ENCODE assay signal across 19 cellular contexts in the genomic region with DNA sequence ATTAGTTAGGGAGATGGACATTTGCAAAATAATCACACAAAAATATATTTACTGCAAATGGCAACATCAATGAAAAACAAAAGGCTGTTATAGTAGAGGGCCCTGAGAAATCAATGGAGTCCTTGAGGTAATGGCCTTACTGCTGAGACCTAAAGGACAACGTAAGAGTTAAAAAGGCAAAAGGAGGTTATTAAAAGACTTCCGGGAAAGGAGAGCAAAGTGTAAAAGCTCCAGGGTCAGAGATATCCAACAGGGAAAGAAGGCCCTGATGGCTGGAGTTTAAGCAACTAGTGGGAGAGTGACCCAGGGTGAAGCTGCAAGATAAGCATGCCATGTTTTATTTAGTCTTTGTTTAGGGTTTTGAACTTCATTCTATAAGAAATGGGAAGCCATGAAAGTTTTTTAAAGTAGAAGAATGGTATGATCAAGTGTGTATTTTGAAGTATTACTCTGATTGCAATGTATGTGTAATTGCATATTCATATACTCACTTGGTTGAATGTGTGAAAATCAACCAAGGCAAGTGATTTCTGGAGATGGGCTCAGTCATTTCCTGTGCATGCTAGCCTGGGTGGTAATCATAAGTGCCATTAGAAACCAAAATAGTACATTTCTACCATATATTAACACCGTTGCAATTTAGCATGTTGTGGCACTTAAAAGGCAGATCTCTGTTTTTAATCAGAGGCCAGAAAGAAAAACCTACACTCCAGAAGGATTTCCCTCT. TPM values are rescaled to one million over a fixed set of nuclear protein-coding genes. Genes with fewer than 3 reads are reported as not detected.
DNase-seq lines count a peak whose midpoint lies in the region; ATAC-seq, FAIRE-seq and TF ChIP-seq lines count a peak whose summit lies in the region.
"Had no signal": no experiment of that assay in that cellular context is flagged by ENCODE, and none has a peak within 500 bp of the region (broad histone marks: within the 10 kb centered on the region; RNA-seq: fewer than 3 reads in every experiment).

No MANE protein-coding gene starts in this region.

- no peaks in the 10 kb centered on the region for H3K36me3 ChIP-seq in CD8-positive, alpha-beta T cell (ENCODE audit: insufficient read depth, low read length)
- H3K36me3 ChIP-seq: BE2C, SJCRH30 had no signal

- H3K36me3 Mint-ChIP-seq in activated CD8-positive, alpha-beta memory T cell treated with anti-CD3 and anti-CD28 coated beads, Interleukin-2, amount 10 ng/mL, durations not matched to agents 7 days and 5 days, result no peaks in the 10 kb centered on the region
- H3K36me3 Mint-ChIP-seq in activated CD8-positive, alpha-beta T cell treated with anti-CD3 and anti-CD28 coated beads, Interleukin-2, amount 10 ng/mL, durations not matched to agents 7 days and 5 days (ENCODE audit: low read depth), result no peaks in the 10 kb centered on the region
- H3K36me3 Mint-ChIP-seq in natural killer cell, result no peaks in the 10 kb centered on the region
- peaks cover 3% of the 10 kb centered on the region for H3K36me3 Mint-ChIP-seq in CD8-positive, alpha-beta T cell
- H3K36me3 Mint-ChIP-seq: CD4-positive, CD25-positive, alpha-beta regulatory T cell had no signal

- CTCF ChIA-PET in activated CD8-positive, alpha-beta memory T cell treated with anti-CD3 and anti-CD28 coated beads, Interleukin-2, amount 10 ng/mL, durations not matched to agents 7 days and 5 days (lab: Charles Lee), result no interaction called here
- CTCF ChIA-PET in activated CD8-positive, alpha-beta T cell treated with anti-CD3 and anti-CD28 coated beads, Interleukin-2, amount 10 ng/mL, durations not matched to agents 7 days and 5 days (lab: Charles Lee), result interaction anchor here (1.0 kb wide), 1 partner anchor 24 kb away, joined by 3 read pairs; no protein-coding TSS in a partner anchor
- CTCF ChIA-PET in CD8-positive, alpha-beta T cell (lab: Charles Lee), result no interaction called here

- H3K4me3 Mint-ChIP-seq in activated CD8-positive, alpha-beta memory T cell treated with anti-CD3 and anti-CD28 coated beads, Interleukin-2, amount 10 ng/mL, durations not matched to agents 7 days and 5 days, result no peak overlapping the region
- no peak overlapping the region for H3K4me3 Mint-ChIP-seq in activated CD8-positive, alpha-beta T cell treated with anti-CD3 and anti-CD28 coated beads, Interleukin-2, amount 10 ng/mL, durations not matched to agents 7 days and 5 days
- no peak overlapping the region for H3K4me3 Mint-ChIP-seq in natural killer cell
- no peak overlapping the region for H3K4me3 Mint-ChIP-seq in CD8-positive, alpha-beta T cell

- peak; percentile 44 for DNase-seq in activated CD8-positive, alpha-beta memory T cell treated with anti-CD3 and anti-CD28 coated beads, Interleukin-2, amount 10 ng/mL, durations not matched to agents 7 days and 5 days
- DNase-seq in activated CD8-positive, alpha-beta memory T cell treated with anti-CD3 and anti-CD28 coated beads for 24 hours, result no peak
- DNase-seq in H54 (ENCODE audit: insufficient read length, low spot score), result no peak
- DNase-seq in activated CD8-positive, alpha-beta T cell treated with anti-CD3 and anti-CD28 coated beads, Interleukin-2, amount 10 ng/mL, durations not matched to agents 7 days and 5 days, result no peak
- DNase-seq in natural killer cell, result no peak
- DNase-seq in NCI-H1048 (lab: John Stamatoyannopoulos, UW), result no peak
- no peak for DNase-seq in omental fat pad (ENCODE audit: low spot score)
- no peak for DNase-seq in CD8-positive, alpha-beta T cell
- DNase-seq: BE2C, DMS153, GDM1, GM23248, HCEC 1CT, NCI-H1105 treated with DMSO at 0.1 percent for 48 hours, NCI-H1694 treated with DMSO at 0.1 percent for 48 hours, NCI-H510A, SJCRH30 had no signal

- H3K4me1 ChIP-seq in CD8-positive, alpha-beta T cell (ENCODE audit: insufficient read depth, low read length), result peaks cover 8% of the 10 kb centered on the region

- no peak overlapping the region for H3K27ac ChIP-seq in CD8-positive, alpha-beta T cell (ENCODE audit: low read depth, low read length)
- H3K27ac ChIP-seq: GM23248 had no signal

- H3K27me3 Mint-ChIP-seq in activated CD8-positive, alpha-beta memory T cell treated with anti-CD3 and anti-CD28 coated beads, Interleukin-2, amount 10 ng/mL, durations not matched to agents 7 days and 5 days, result no peaks in the 10 kb centered on the region
- peaks cover 3% of the 10 kb centered on the region for H3K27me3 Mint-ChIP-seq in activated CD8-positive, alpha-beta T cell treated with anti-CD3 and anti-CD28 coated beads, Interleukin-2, amount 10 ng/mL, durations not matched to agents 7 days and 5 days (ENCODE audit: low read depth)
- no peaks in the 10 kb centered on the region for H3K27me3 Mint-ChIP-seq in natural killer cell (ENCODE audit: low read depth in 2 of 2)
- no peaks in the 10 kb centered on the region for H3K27me3 Mint-ChIP-seq in CD8-positive, alpha-beta T cell (ENCODE audit: low read depth)
- H3K27me3 Mint-ChIP-seq: CD4-positive, CD25-positive, alpha-beta regulatory T cell had no signal

- peak; percentile 57 for FAIRE-seq in H54 (lab: Jason Lieb, UNC)
- FAIRE-seq: A204.1 had no signal

- no peak for TF ChIP-seq POLR2A in H54 (IDR thresholded peaks at IDR 0.05; ENCODE audit: low read depth, low read length)

- no peaks in the 10 kb centered on the region for H3K9me3 ChIP-seq in CD8-positive, alpha-beta T cell (ENCODE audit: low read length)
- H3K9me3 ChIP-seq: BE2C, SJCRH30 had no signal

- no peak overlapping the region for H3K4me3 ChIP-seq in CD8-positive, alpha-beta T cell (ENCODE audit: low read depth, low read length)
- H3K4me3 ChIP-seq: GM23248, SJCRH30 had no signal

- ATAC-seq in activated CD8-positive, alpha-beta memory T cell treated with anti-CD3 and anti-CD28 coated beads, Interleukin-2, amount 10 ng/mL, durations not matched to agents 7 days and 5 days, result peak; percentile 66
- no peak for ATAC-seq in activated CD8-positive, alpha-beta T cell treated with anti-CD3 and anti-CD28 coated beads, Interleukin-2, amount 10 ng/mL, durations not matched to agents 7 days and 5 days
- ATAC-seq in natural killer cell (peak in 2 of 3 donors; percentile 32 to 39), omental fat pad (ENCODE audit: low FRiP score) (no peak)
- no peak for ATAC-seq in CD8-positive, alpha-beta T cell

- H3K27ac Mint-ChIP-seq in activated CD8-positive, alpha-beta memory T cell treated with anti-CD3 and anti-CD28 coated beads, Interleukin-2, amount 10 ng/mL, durations not matched to agents 7 days and 5 days, result peak overlapping the region; percentile 12
- peak overlapping the region; percentile 16 for H3K27ac Mint-ChIP-seq in activated CD8-positive, alpha-beta T cell treated with anti-CD3 and anti-CD28 coated beads, Interleukin-2, amount 10 ng/mL, durations not matched to agents 7 days and 5 days
- H3K27ac Mint-ChIP-seq in natural killer cell, result no peak overlapping the region
- no peak overlapping the region for H3K27ac Mint-ChIP-seq in CD8-positive, alpha-beta T cell

- intact Hi-C loops in natural killer cell (cut with micrococcal nuclease), result no loop called here
- intact Hi-C loops in CD8-positive, alpha-beta T cell (cut with DNase I, micrococcal nuclease), result no loop called here

- H3K27me3 ChIP-seq in CD8-positive, alpha-beta T cell (ENCODE audit: insufficient read depth, low read length), result no peaks in the 10 kb centered on the region
- H3K27me3 ChIP-seq: BE2C, SJCRH30 had no signal

- no peaks in the 10 kb centered on the region for H3K9me3 Mint-ChIP-seq in activated CD8-positive, alpha-beta memory T cell treated with anti-CD3 and anti-CD28 coated beads, Interleukin-2, amount 10 ng/mL, durations not matched to agents 7 days and 5 days (ENCODE audit: low read depth)
- no peaks in the 10 kb centered on the region for H3K9me3 Mint-ChIP-seq in activated CD8-positive, alpha-beta T cell treated with anti-CD3 and anti-CD28 coated beads, Interleukin-2, amount 10 ng/mL, durations not matched to agents 7 days and 5 days (ENCODE audit: insufficient read depth)
- H3K9me3 Mint-ChIP-seq in natural killer cell, result no peaks in the 10 kb centered on the region
- H3K9me3 Mint-ChIP-seq in CD8-positive, alpha-beta T cell, result no peaks in the 10 kb centered on the region
- H3K9me3 Mint-ChIP-seq: CD4-positive, CD25-positive, alpha-beta regulatory T cell had no signal

- peaks cover 33% of the 10 kb centered on the region for H3K4me1 Mint-ChIP-seq in activated CD8-positive, alpha-beta memory T cell treated with anti-CD3 and anti-CD28 coated beads, Interleukin-2, amount 10 ng/mL, durations not matched to agents 7 days and 5 days
- H3K4me1 Mint-ChIP-seq in activated CD8-positive, alpha-beta T cell treated with anti-CD3 and anti-CD28 coated beads, Interleukin-2, amount 10 ng/mL, durations not matched to agents 7 days and 5 days (ENCODE audit: low read depth), result peaks cover 31% of the 10 kb centered on the region
- H3K4me1 Mint-ChIP-seq in natural killer cell, result peaks cover 13 to 15% of the 10 kb centered on the region in 2 donors
- H3K4me1 Mint-ChIP-seq in CD8-positive, alpha-beta T cell (ENCODE audit: low read depth), result peaks cover 14% of the 10 kb centered on the region

- POLR2A ChIA-PET in activated CD8-positive, alpha-beta T cell treated with anti-CD3 and anti-CD28 coated beads, Interleukin-2, amount 10 ng/mL, durations not matched to agents 7 days and 5 days (lab: Charles Lee), result no interaction called here
- POLR2A ChIA-PET in CD8-positive, alpha-beta T cell (lab: Charles Lee), result no interaction called here

- TF ChIP-seq CTCF in natural killer cell (IDR thresholded peaks at IDR 0.05) (no peak), omental fat pad (IDR thresholded peaks at IDR 0.05) (no peak)
- TF ChIP-seq CTCF in CD8-positive, alpha-beta T cell (IDR thresholded peaks at IDR 0.05), result no peak

RNA-seq across cellular contexts. Expression of gene DPYD, which starts 5.3 kb away (rescaled TPM):
- total RNA-seq in activated CD8-positive, alpha-beta memory T cell treated with anti-CD3 and anti-CD28 coated beads, Interleukin-2, amount 10 ng/mL, durations not matched to agents 7 days and 5 days, result 10 to 100 TPM; 31.4 to 42.3 TPM
- total RNA-seq in activated CD8-positive, alpha-beta T cell treated with anti-CD3 and anti-CD28 coated beads, Interleukin-2, amount 10 ng/mL, durations not matched to agents 7 days and 5 days, result 10 to 100 TPM; 41.1 to 43.3 TPM
- total RNA-seq in natural killer cell, result 10 to 100 TPM; 56.6 to 66.7 (median 56.9) TPM
- 10 to 100 TPM; 52.5 to 86.4 (median 60.3) TPM for total RNA-seq in omental fat pad
- 10 to 100 TPM; 24.2 to 24.9 TPM for total RNA-seq in CD8-positive, alpha-beta T cell

Comparison
In these comparisons a context has a peak if more than half of its experiments do, and no peak if none do; other contexts are left out.
1. ATAC-seq: peak in activated CD8-positive, alpha-beta memory T cell treated with anti-CD3 and anti-CD28 coated beads, Interleukin-2, amount 10 ng/mL, durations not matched to agents 7 days and 5 days (single experiment) and natural killer cell (2 of 3); none in activated CD8-positive, alpha-beta T cell treated with anti-CD3 and anti-CD28 coated beads, Interleukin-2, amount 10 ng/mL, durations not matched to agents 7 days and 5 days (single experiment), omental fat pad (single experiment) and CD8-positive, alpha-beta T cell (single experiment).
2. H3K27ac Mint-ChIP-seq: peak in activated CD8-positive, alpha-beta memory T cell treated with anti-CD3 and anti-CD28 coated beads, Interleukin-2, amount 10 ng/mL, durations not matched to agents 7 days and 5 days (single experiment) and activated CD8-positive, alpha-beta T cell treated with anti-CD3 and anti-CD28 coated beads, Interleukin-2, amount 10 ng/mL, durations not matched to agents 7 days and 5 days (single experiment); none in natural killer cell (0 of 2) and CD8-positive, alpha-beta T cell (single experiment).